Comparison of ENCODE assay signal across 8 cellular contexts in genomic region chr9:131546336-131547084, GRCh38. TPM values are rescaled to one million over a fixed set of nuclear protein-coding genes. Genes with fewer than 3 reads are reported as not detected.
DNase-seq lines count a peak whose midpoint lies in the region; ATAC-seq and TF ChIP-seq lines count a peak whose summit lies in the region.

No MANE protein-coding gene starts in this region.

- H3K27ac ChIP-seq in C4-2B (peak overlapping the region; percentile 60; the same call in 1 of the 2 replicates), HUES48 (ENCODE audit: low read depth, low read length) (no peak overlapping the region), mesenchymal stem cell (ENCODE audit: low read length, poor library complexity, severe bottlenecking) (no peak overlapping the region)

- H3K27me3 ChIP-seq in HUES48 (ENCODE audit: control insufficient read depth, insufficient read depth, low read length) (peaks cover 37% of the 10 kb centered on the region), mesenchymal stem cell (ENCODE audit: control insufficient read depth in 1 of 2, insufficient read depth in 1 of 2, low read length in 2 of 2) (peaks cover 24 to 56% of the 10 kb centered on the region in 2 experiments)

- peaks cover 50% of the 10 kb centered on the region for H3K27me3 Mint-ChIP-seq in activated naive CD8-positive, alpha-beta T cell treated with anti-CD3 and anti-CD28 coated beads, Interleukin-2, amount 50 U/mL, for 24 hours

- no peak for DNase-seq in activated naive CD8-positive, alpha-beta T cell treated with anti-CD3 and anti-CD28 coated beads, Interleukin-2, amount 50 U/mL, for 24 hours
- DNase-seq in mesenchymal stem cell = peak; percentile 46
- no peak for DNase-seq in H4 (ENCODE audit: low spot score)
- no peak for DNase-seq in SKM-1 treated with dmso at 0.1 percent for 144 hours (lab: John Stamatoyannopoulos, UW; ENCODE audit: unreplicated experiment)
- no peak for DNase-seq in dedifferentiated amniotic fluid mesenchymal stem cell (ENCODE audit: extremely low spot score)

- H3K27ac Mint-ChIP-seq in activated naive CD8-positive, alpha-beta T cell treated with anti-CD3 and anti-CD28 coated beads, Interleukin-2, amount 50 U/mL, for 24 hours = no peak overlapping the region

- no peak overlapping the region for H3K18ac ChIP-seq in mesenchymal stem cell (ENCODE audit: low read depth in 1 of 2, low read length in 2 of 2)

- H2AFZ ChIP-seq in mesenchymal stem cell (ENCODE audit: low read depth, low read length) = no peak overlapping the region

- H3K4me3 ChIP-seq in HUES48 (ENCODE audit: low read depth, low read length) (peak overlapping the region; percentile 54), mesenchymal stem cell (ENCODE audit: insufficient read depth in 1 of 2, low read depth in 1 of 2, low read length in 2 of 2) (peak overlapping the region in 1 of 2 experiments; percentile 73)

- TF ChIP-seq CTCF in C4-2B (conservative IDR thresholded peaks at IDR 0.05) = no peak

- no peak overlapping the region for H4K8ac ChIP-seq in mesenchymal stem cell (ENCODE audit: low read length)

- H3K14ac ChIP-seq in mesenchymal stem cell (ENCODE audit: low read length in 2 of 2) = no peak overlapping the region

- H3K9me3 ChIP-seq in HUES48 (ENCODE audit: control insufficient read depth, insufficient read depth, low read length) (peaks cover 17% of the 10 kb centered on the region), mesenchymal stem cell (ENCODE audit: control insufficient read depth, low read length) (peaks cover 28% of the 10 kb centered on the region)

- H3K4me2 ChIP-seq in mesenchymal stem cell (ENCODE audit: low read length, poor library complexity, severe bottlenecking) = peak overlapping the region; percentile 37

- H3K23ac ChIP-seq in mesenchymal stem cell (ENCODE audit: low read length in 2 of 2) = no peak overlapping the region

- no peak overlapping the region for H2BK12ac ChIP-seq in mesenchymal stem cell (ENCODE audit: low read length in 2 of 2)

- H2AK5ac ChIP-seq in mesenchymal stem cell (ENCODE audit: low read length, severe bottlenecking) = no peak overlapping the region

- ATAC-seq in activated naive CD8-positive, alpha-beta T cell treated with anti-CD3 and anti-CD28 coated beads, Interleukin-2, amount 50 U/mL, for 24 hours = no peak
- ATAC-seq in GM18519 (IDR thresholded peaks at IDR 0.05; ENCODE audit: low FRiP score, unreplicated experiment) = no peak

- 9% methylated on average over 46 of the region's 49 CpGs for WGBS in mesenchymal stem cell

- H4K91ac ChIP-seq in mesenchymal stem cell (ENCODE audit: low read length) = no peak overlapping the region

- no peaks in the 10 kb centered on the region for H3K79me1 ChIP-seq in mesenchymal stem cell (replicated peaks; ENCODE audit: low read length, poor library complexity, severe bottlenecking)

- no peaks in the 10 kb centered on the region for H3K4me1 ChIP-seq in HUES48 (ENCODE audit: control insufficient read depth, insufficient read depth, low read length)
- H3K4me1 ChIP-seq in mesenchymal stem cell (ENCODE audit: control insufficient read depth, insufficient read depth, low read depth, low read length) = peaks cover 18% of the 10 kb centered on the region

- H3K4me1 Mint-ChIP-seq in activated naive CD8-positive, alpha-beta T cell treated with anti-CD3 and anti-CD28 coated beads, Interleukin-2, amount 50 U/mL, for 24 hours = peaks cover 13% of the 10 kb centered on the region

- H3K9me3 Mint-ChIP-seq in activated naive CD8-positive, alpha-beta T cell treated with anti-CD3 and anti-CD28 coated beads, Interleukin-2, amount 50 U/mL, for 24 hours = peaks cover 27% of the 10 kb centered on the region

- H3K9ac ChIP-seq in HUES48 (ENCODE audit: low read depth, low read length) (no peak overlapping the region), mesenchymal stem cell (ENCODE audit: low read length) (peak overlapping the region; percentile 51)

- H2BK5ac ChIP-seq in mesenchymal stem cell (ENCODE audit: low read depth, low read length, poor library complexity, severe bottlenecking) = no peak overlapping the region

- no peak overlapping the region for H2BK15ac ChIP-seq in mesenchymal stem cell (ENCODE audit: low read depth, poor library complexity, severe bottlenecking)

- H3K36me3 ChIP-seq in HUES48 (ENCODE audit: control insufficient read depth, insufficient read depth, low read length) (no peaks in the 10 kb centered on the region), mesenchymal stem cell (ENCODE audit: control insufficient read depth in 1 of 2, insufficient read depth in 2 of 2, low read depth in 1 of 2, low read length in 2 of 2) (no peaks in the 10 kb centered on the region)

- H3K4ac ChIP-seq in mesenchymal stem cell (ENCODE audit: low read depth in 1 of 2, low read length in 2 of 2) = no peak overlapping the region

- H3K36me3 Mint-ChIP-seq in activated naive CD8-positive, alpha-beta T cell treated with anti-CD3 and anti-CD28 coated beads, Interleukin-2, amount 50 U/mL, for 24 hours (ENCODE audit: low read depth) = peaks cover 15% of the 10 kb centered on the region

- H2BK120ac ChIP-seq in mesenchymal stem cell (ENCODE audit: low read depth, low read length) = no peak overlapping the region

- H3K4me3 Mint-ChIP-seq in activated naive CD8-positive, alpha-beta T cell treated with anti-CD3 and anti-CD28 coated beads, Interleukin-2, amount 50 U/mL, for 24 hours = peak overlapping the region; percentile 63

RNA-seq across cellular contexts. Expression of gene PRRT1B, which starts 1.2 kb away (rescaled TPM):
- polyA plus RNA-seq in mesenchymal stem cell (2013, experiment 1 of 2) = not detected
- not detected for polyA plus RNA-seq in mesenchymal stem cell (2013, experiment 2 of 2)
- total RNA-seq in H4 (2014; rRNA removed; shearing (Covaris generic)) = not detected in 2 replicates

RNA-seq across cellular contexts. Expression of gene UCK1, which starts 15.4 kb away (rescaled TPM):
- polyA plus RNA-seq in mesenchymal stem cell (2013, experiment 1 of 2) = 14.0 TPM
- polyA plus RNA-seq in mesenchymal stem cell (2013, experiment 2 of 2) = 14.2 TPM
- 20.3 and 21.3 TPM in 2 replicates for total RNA-seq in H4 (2014; rRNA removed; shearing (Covaris generic))

RNA-seq across cellular contexts. Expression of gene POMT1, which starts 43.8 kb away (rescaled TPM):
- 21.3 TPM for polyA plus RNA-seq in mesenchymal stem cell (2013, experiment 1 of 2)
- polyA plus RNA-seq in mesenchymal stem cell (2013, experiment 2 of 2) = 20.1 TPM
- 7.8 and 10.5 TPM in 2 replicates for total RNA-seq in H4 (2014; rRNA removed; shearing (Covaris generic))
